ENCODE assay signal across 21 cellular contexts in genomic region chr3:174791161-174791560, GRCh38.
A peak's percentile ranks its signal among the peaks of the same experiment; 100 is the strongest.
DNase-seq lines count a peak whose midpoint lies in the region; FAIRE-seq and TF ChIP-seq lines count a peak whose summit lies in the region.
"Had no signal": no experiment of that assay in that cellular context is flagged by ENCODE, and none has a peak within 500 bp of the region (broad histone marks: within the 10 kb centered on the region; RNA-seq: fewer than 3 reads in every experiment).

No MANE protein-coding gene starts in this region.

- H3K9me3 ChIP-seq in HAP-1 (no peaks in the 10 kb centered on the region), neural progenitor cell (ENCODE audit: low read depth) (no peaks in the 10 kb centered on the region), neutrophil (no peaks in the 10 kb centered on the region)
- H3K9me3 ChIP-seq: A549; BLaER1 treated with 17β-estradiol and CSF1 and Interleukin-3, amounts not matched to agents 10 nM and 100 nM; Caco-2 had no signal

- H3K9ac ChIP-seq in neural progenitor cell = no peak overlapping the region
- H3K9ac ChIP-seq: BLaER1 treated with 17β-estradiol and CSF1 and Interleukin-3, amounts not matched to agents 10 nM and 100 nM had no signal

- H3K4me1 ChIP-seq in HAP-1 (no peaks in the 10 kb centered on the region), neural progenitor cell (no peaks in the 10 kb centered on the region), neutrophil (ENCODE audit: control insufficient read depth in 1 of 2, insufficient read depth in 1 of 2, low read depth in 1 of 2, low read length in 1 of 2) (peaks cover 14 to 24% of the 10 kb centered on the region in 2 experiments)
- H3K4me1 ChIP-seq: A549; BLaER1 treated with 17β-estradiol and CSF1 and Interleukin-3, amounts not matched to agents 10 nM and 100 nM; Caco-2 had no signal

- H3K27ac Mint-ChIP-seq in neural progenitor cell = no peak overlapping the region
- H3K27ac Mint-ChIP-seq: B cell; CD4-positive, alpha-beta T cell; CD8-positive, alpha-beta T cell had no signal

- H2AFZ ChIP-seq in neural progenitor cell (replicated peaks) = no peak overlapping the region

- no peak for FAIRE-seq in GM19239 (lab: Jason Lieb, UNC)
- FAIRE-seq: A549, D721Med, GM12891 had no signal

- no peak overlapping the region for H3K4me2 ChIP-seq in neural progenitor cell
- H3K4me2 ChIP-seq: A549; BLaER1 treated with 17β-estradiol and CSF1 and Interleukin-3, amounts not matched to agents 10 nM and 100 nM had no signal

- no peaks in the 10 kb centered on the region for H3F3A ChIP-seq in neural progenitor cell (ENCODE audit: low read depth)

- DNase-seq in HAP-1 (ENCODE audit: low spot score in 2 of 2) = peak; percentile 7 to 15
- peak; percentile 93 for DNase-seq in SK-MEL-5 (ENCODE audit: low read depth, low spot score)
- peak; percentile 2 for DNase-seq in neural progenitor cell (ENCODE audit: low spot score)
- DNase-seq in NCI-H345 (lab: John Stamatoyannopoulos, UW) = no peak
- DNase-seq in NCI-H226 = no peak
- DNase-seq in GM19239 (ENCODE audit: insufficient read length, low spot score) = no peak
- DNase-seq: AML-193; Caco-2; Calu3; CD4-positive, alpha-beta T cell; CD8-positive, alpha-beta T cell; DMS79 treated with DMSO at 0.1 percent for 48 hours; GF-D8 had no signal

- no peaks in the 10 kb centered on the region for H4K20me1 ChIP-seq in neural progenitor cell (ENCODE audit: low read depth)
- H4K20me1 ChIP-seq: BLaER1 treated with 17β-estradiol and CSF1 and Interleukin-3, amounts not matched to agents 10 nM and 100 nM had no signal

- no peaks in the 10 kb centered on the region for H3K36me3 Mint-ChIP-seq in neural progenitor cell
- H3K36me3 Mint-ChIP-seq: CD8-positive, alpha-beta T cell had no signal

- H3K27ac ChIP-seq in neural progenitor cell (no peak overlapping the region), neutrophil (peak overlapping the region; percentile 59)
- H3K27ac ChIP-seq: 22Rv1; A549; BLaER1 treated with 17β-estradiol and CSF1 and Interleukin-3, amounts not matched to agents 10 nM and 100 nM; C4-2B had no signal

- H3K4me1 Mint-ChIP-seq in neural progenitor cell = no peaks in the 10 kb centered on the region
- H3K4me1 Mint-ChIP-seq: B cell had no signal

- H3K79me2 ChIP-seq in neural progenitor cell (ENCODE audit: low read depth) = no peaks in the 10 kb centered on the region

- no peaks in the 10 kb centered on the region for H3K27me3 Mint-ChIP-seq in neural progenitor cell (ENCODE audit: insufficient read depth, low read depth)
- H3K27me3 Mint-ChIP-seq: B cell; CD4-positive, alpha-beta T cell had no signal

- no peaks in the 10 kb centered on the region for H3K36me3 ChIP-seq in HAP-1 (replicated peaks)
- H3K36me3 ChIP-seq in neural progenitor cell = no peaks in the 10 kb centered on the region
- no peaks in the 10 kb centered on the region for H3K36me3 ChIP-seq in neutrophil
- H3K36me3 ChIP-seq: BLaER1 treated with 17β-estradiol and CSF1 and Interleukin-3, amounts not matched to agents 10 nM and 100 nM had no signal

- no peak overlapping the region for H3K4me3 Mint-ChIP-seq in neural progenitor cell
- H3K4me3 Mint-ChIP-seq: B cell; CD4-positive, alpha-beta T cell; CD8-positive, alpha-beta T cell had no signal

- no peak for TF ChIP-seq CTCF in neural progenitor cell (IDR thresholded peaks at IDR 0.05)
- TF ChIP-seq CTCF in neutrophil (IDR thresholded peaks at IDR 0.05) = no peak

- no peak overlapping the region for H3K4me3 ChIP-seq in HAP-1
- no peak overlapping the region for H3K4me3 ChIP-seq in neural progenitor cell
- H3K4me3 ChIP-seq in neutrophil (ENCODE audit: low read depth in 1 of 2, low read length in 1 of 2) = no peak overlapping the region
- H3K4me3 ChIP-seq: A549; BLaER1 treated with 17β-estradiol and CSF1 and Interleukin-3, amounts not matched to agents 10 nM and 100 nM had no signal

- H3K9me3 Mint-ChIP-seq in neural progenitor cell = no peaks in the 10 kb centered on the region

- no peaks in the 10 kb centered on the region for H3K27me3 ChIP-seq in HAP-1 (ENCODE audit: low read depth)
- H3K27me3 ChIP-seq in neural progenitor cell = no peaks in the 10 kb centered on the region
- H3K27me3 ChIP-seq in neutrophil = no peaks in the 10 kb centered on the region
- H3K27me3 ChIP-seq: BLaER1 treated with 17β-estradiol and CSF1 and Interleukin-3, amounts not matched to agents 10 nM and 100 nM had no signal

- in situ Hi-C loops in HAP-1 (cut with MboI; ENCODE audit: low sequenced_read_pairs) (no loop called here), SK-MEL-5 (cut with HindIII; ENCODE audit: low pct_unique_long_range_greater_than_20kb, low sequenced_read_pairs) (no loop called here)

Comparison
In these comparisons a context has a peak if more than half of its experiments do, and no peak if none do; other contexts are left out.
1. DNase-seq: peak in HAP-1 (2 of 2), SK-MEL-5 (single experiment) and neural progenitor cell (single experiment); none in NCI-H345 (single experiment), NCI-H226 (single experiment) and GM19239 (single experiment).